8 cellular contexts compared by ENCODE assay signal in the genomic region with DNA sequence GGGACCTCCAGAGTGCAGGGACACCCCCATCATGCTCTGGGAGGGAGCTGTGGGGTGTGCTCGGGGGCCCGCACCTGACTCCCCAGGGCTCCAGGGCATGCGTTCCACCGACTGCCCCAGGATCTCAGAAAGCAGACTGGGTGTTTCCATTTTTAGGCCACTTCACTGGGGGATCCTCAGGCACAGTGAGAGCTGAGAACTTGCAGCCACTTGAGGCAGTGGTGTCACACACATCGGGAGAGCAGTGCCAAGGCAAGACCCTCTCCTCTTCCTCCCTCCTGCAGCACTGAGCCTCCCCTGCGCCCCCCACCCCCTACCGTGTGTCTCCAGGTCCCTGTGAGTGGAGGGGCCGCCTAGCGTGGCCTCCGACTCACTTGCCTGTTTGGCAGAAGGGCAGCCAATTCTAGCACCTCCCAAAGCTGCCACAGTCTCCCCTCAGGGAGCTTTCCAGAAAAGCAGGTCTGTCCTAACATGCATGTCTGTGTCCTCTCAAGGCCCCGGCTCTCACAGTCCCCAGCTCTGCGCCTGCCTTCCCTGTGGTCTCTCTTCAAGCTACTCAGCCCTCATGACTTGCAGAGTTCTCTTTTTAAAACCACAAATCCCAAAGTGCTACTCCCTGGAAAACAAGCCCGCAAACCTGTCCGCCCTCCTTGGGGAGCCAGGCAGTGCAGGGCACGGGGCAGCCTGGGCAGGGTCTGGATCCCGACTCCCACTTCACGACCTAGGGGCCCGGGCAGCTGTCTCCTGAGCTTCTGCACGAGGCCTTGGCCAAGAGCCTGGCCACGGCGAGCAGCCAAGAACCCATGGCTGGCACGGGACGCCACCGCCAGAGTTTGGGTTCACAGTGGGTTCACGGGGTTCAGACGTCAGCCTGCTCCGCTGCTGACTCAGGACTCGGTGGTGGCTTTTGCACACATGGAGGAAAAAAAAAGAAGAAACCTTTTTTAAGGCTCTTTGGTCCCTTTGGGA.
DNase-seq lines count a peak whose midpoint lies in the region; ATAC-seq and TF ChIP-seq lines count a peak whose summit lies in the region.

No MANE protein-coding gene starts in this region.

- peaks cover 69% of the 10 kb centered on the region for H3K4me1 ChIP-seq in effector memory CD4-positive, alpha-beta T cell (ENCODE audit: control insufficient read depth, insufficient read depth, low read length, poor library complexity, severe bottlenecking)
- H3K4me1 ChIP-seq in mucosa of descending colon (ENCODE audit: low read depth) = peaks cover 56% of the 10 kb centered on the region

- H3K9me3 ChIP-seq in effector memory CD4-positive, alpha-beta T cell (ENCODE audit: control insufficient read depth, low read length) = no peaks in the 10 kb centered on the region
- H3K9me3 ChIP-seq in mucosa of descending colon = no peaks in the 10 kb centered on the region

- peak overlapping the region; percentile 75 for H3K27ac ChIP-seq in effector memory CD4-positive, alpha-beta T cell (ENCODE audit: insufficient read depth, low read length, poor library complexity, severe bottlenecking)

- intact Hi-C loops in mucosa of descending colon (cut with DNase I, micrococcal nuclease) = no loop called here

- no peak for TF ChIP-seq CTCF in mucosa of descending colon (IDR thresholded peaks at IDR 0.05)

- no peak overlapping the region for H3K4me3 ChIP-seq in effector memory CD4-positive, alpha-beta T cell (ENCODE audit: insufficient read depth, low read depth, low read length, poor library complexity, severe bottlenecking)
- no peak overlapping the region for H3K4me3 ChIP-seq in mucosa of descending colon

- peaks cover 7% of the 10 kb centered on the region for H3K36me3 ChIP-seq in effector memory CD4-positive, alpha-beta T cell (ENCODE audit: control insufficient read depth, insufficient read depth, low read length)
- H3K36me3 ChIP-seq in mucosa of descending colon (ENCODE audit: low read depth) = peaks cover 4% of the 10 kb centered on the region

- no peaks in the 10 kb centered on the region for H3K27me3 ChIP-seq in effector memory CD4-positive, alpha-beta T cell (replicated peaks; ENCODE audit: control insufficient read depth, insufficient read depth, low read length, poor library complexity, severe bottlenecking)

- peak; percentile 22 for ATAC-seq in mucosa of descending colon
- ATAC-seq in HG03439 (IDR thresholded peaks at IDR 0.05; ENCODE audit: unreplicated experiment) = no peak
- no peak for ATAC-seq in GM21717 (IDR thresholded peaks at IDR 0.05; ENCODE audit: unreplicated experiment)
- ATAC-seq in HG03469 (IDR thresholded peaks at IDR 0.05; ENCODE audit: unreplicated experiment) = no peak
- ATAC-seq in HG03442 (IDR thresholded peaks at IDR 0.05; ENCODE audit: unreplicated experiment) = no peak

- DNase-seq in DMS79 treated with DMSO at 0.1 percent for 48 hours (lab: John Stamatoyannopoulos, UW) (peak; percentile 86), NAMALWA (ENCODE audit: low spot score) (peak; percentile 42), mucosa of descending colon (peak; percentile 60 to 79 (median 75))
- no peak for DNase-seq in effector memory CD4-positive, alpha-beta T cell

Comparison
In these comparisons a context has a peak if more than half of its experiments do, and no peak if none do; other contexts are left out.
1. DNase-seq: peak in DMS79 treated with DMSO at 0.1 percent for 48 hours (single experiment), NAMALWA (single experiment) and mucosa of descending colon (3 of 3); none in effector memory CD4-positive, alpha-beta T cell (0 of 3).